In the genomic region with DNA sequence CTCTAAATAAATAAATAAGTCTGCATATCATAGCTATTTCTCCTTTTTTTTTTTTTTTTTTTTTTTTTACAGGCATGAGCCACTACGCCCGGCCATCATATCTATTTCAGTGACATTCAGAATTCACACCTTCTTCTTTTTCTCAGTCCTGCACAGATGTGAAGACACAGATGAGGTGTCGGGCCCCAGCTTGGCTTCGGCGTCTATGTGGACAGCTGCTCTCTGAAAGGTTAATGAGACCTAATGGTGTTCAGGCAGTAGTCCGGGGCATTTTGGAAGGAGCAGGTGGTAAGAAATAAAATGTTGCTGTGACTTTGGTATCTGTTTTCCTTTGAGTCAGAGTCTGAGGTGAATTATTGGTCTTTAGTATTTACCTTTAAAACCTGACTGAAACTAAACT, we compare ENCODE assay signal across 18 cellular contexts.
"Had no signal": no experiment of that assay in that cellular context is flagged by ENCODE, and none has a peak within 500 bp of the region (broad histone marks: within the 10 kb centered on the region; RNA-seq: fewer than 3 reads in every experiment).

No MANE protein-coding gene starts in this region.

- H3K27me3 ChIP-seq: pancreas, stomach, testis, upper lobe of right lung had no signal

- H3K36me3 ChIP-seq: pancreas had no signal

- H3K27ac ChIP-seq: epithelial cell of prostate, pancreas, stomach, testis, upper lobe of right lung had no signal

- H3K4me1 ChIP-seq: pancreas, testis, upper lobe of right lung had no signal

- H3K9me3 ChIP-seq: pancreas, stomach, testis, upper lobe of right lung had no signal

- DNase-seq: activated CD4-positive, alpha-beta T cell treated with anti-CD3 and anti-CD28 coated beads, Interleukin-2, amount 50 U/mL, for 1 hour; activated CD8-positive, alpha-beta memory T cell treated with anti-CD3 and anti-CD28 coated beads for 24 hours; activated naive CD4-positive, alpha-beta T cell; aorta; dermis blood vessel endothelial cell; effector memory CD8-positive, alpha-beta T cell; foreskin melanocyte; head of caudate nucleus; kidney glomerular epithelial cell; mesenchymal stem cell; naive thymus-derived CD8-positive, alpha-beta T cell; pancreas; stomach; testis; upper lobe of right lung had no signal

- H3K4me3 ChIP-seq: pancreas, stomach, testis, upper lobe of right lung had no signal

- ATAC-seq: activated CD4-positive, CD25-positive, alpha-beta regulatory T cell treated with anti-CD3 and anti-CD28 coated beads, Interleukin-2, amount 50 U/mL, for 24 hours; effector memory CD8-positive, alpha-beta T cell; naive thymus-derived CD8-positive, alpha-beta T cell; pancreas; sciatic nerve; upper lobe of right lung had no signal
